In the genomic region with DNA sequence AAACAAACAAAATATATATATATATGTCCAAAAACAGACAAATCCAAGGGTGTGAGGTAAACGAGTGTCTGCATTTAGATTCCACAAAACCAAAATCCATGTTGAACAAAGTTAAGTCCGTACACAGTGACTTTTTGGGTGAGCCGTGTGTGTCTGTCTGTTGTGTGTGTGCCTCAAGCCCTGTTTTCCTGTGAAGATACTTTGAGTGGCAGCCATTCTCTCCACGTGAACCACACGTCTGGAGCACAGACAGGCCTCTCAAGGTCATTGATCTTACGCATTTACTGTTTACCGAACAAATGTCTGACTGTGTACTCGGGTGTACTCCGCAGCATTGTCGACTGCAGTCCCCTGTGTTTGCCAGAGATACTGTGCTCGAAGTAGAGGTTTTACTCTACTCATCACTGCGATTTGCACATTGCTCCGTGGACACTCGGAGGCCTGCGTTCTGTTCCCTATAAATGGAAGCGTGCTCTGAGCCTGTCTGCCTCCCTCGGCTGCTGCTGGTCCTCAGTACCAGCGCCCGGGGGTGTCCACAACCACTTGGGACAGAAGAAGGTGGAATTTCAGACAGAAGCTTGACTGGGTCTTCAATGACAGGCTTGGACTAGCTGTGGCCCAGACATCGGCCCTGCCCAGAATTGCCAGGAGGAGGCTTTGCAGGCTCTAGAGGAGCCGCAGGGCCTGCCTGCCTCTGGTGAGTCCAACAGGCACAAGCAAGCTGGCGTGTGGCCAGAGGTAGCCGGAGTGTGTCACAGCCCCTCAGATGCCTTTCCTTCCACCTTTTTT, we compare ENCODE assay signal across 9 cellular contexts. TPM values are rescaled to one million over a fixed set of nuclear protein-coding genes. Genes with fewer than 3 reads are reported as not detected.
DNase-seq lines count a peak whose midpoint lies in the region; ATAC-seq and TF ChIP-seq lines count a peak whose summit lies in the region.
"Had no signal": no experiment of that assay in that cellular context is flagged by ENCODE, and none has a peak within 500 bp of the region (broad histone marks: within the 10 kb centered on the region; RNA-seq: fewer than 3 reads in every experiment).

No MANE protein-coding gene starts in this region.

- peak in 1 of 3 experiments; percentile 7 for TF ChIP-seq CTCF in ascending aorta (IDR thresholded peaks at IDR 0.05)

- H3K36me3 ChIP-seq in ascending aorta = peaks cover 39% of the 10 kb centered on the region in 2 donors

- H3K27ac ChIP-seq in ascending aorta = peak overlapping the region; percentile 95 to 99
- peak overlapping the region; percentile 100 for H3K27ac ChIP-seq in right cardiac atrium (ENCODE audit: low read length)

- H3K9me3 ChIP-seq in ascending aorta (no peaks in the 10 kb centered on the region), right cardiac atrium (ENCODE audit: control insufficient read depth, low read length) (no peaks in the 10 kb centered on the region)

- intact Hi-C loops in ascending aorta (cut with DNase I) (loop anchor here (1.0 to 2.0 kb wide), 3 partner anchors 14 to 63 kb away; no protein-coding TSS in a partner anchor), right cardiac atrium (cut with DNase I) (loop anchor here in 2 of 4 donors (2.0 to 10.0 kb wide), 2 partner anchors 14 to 70 kb away; a partner anchor contains a TSS), sciatic nerve (cut with DNase I) (loop anchor here (10.0 kb wide), 1 partner anchor 60 kb away; no protein-coding TSS in a partner anchor)

- WGBS in right cardiac atrium = 51% methylated on average over 23 of the region's 23 CpGs

- peak; percentile 59 to 60 for ATAC-seq in right cardiac atrium
- peak; percentile 48 for ATAC-seq in sciatic nerve
- ATAC-seq in HG02852 (IDR thresholded peaks at IDR 0.05; ENCODE audit: unreplicated experiment) = no peak

- H3K27me3 ChIP-seq in ascending aorta (no peaks in the 10 kb centered on the region), right cardiac atrium (ENCODE audit: control insufficient read depth, insufficient read depth) (no peaks in the 10 kb centered on the region)

- peaks cover 23 to 42% of the 10 kb centered on the region in 2 donors for H3K4me1 ChIP-seq in ascending aorta
- peaks cover 26% of the 10 kb centered on the region for H3K4me1 ChIP-seq in right cardiac atrium (ENCODE audit: control insufficient read depth, insufficient read depth, low read length)

- H3K4me3 ChIP-seq in ascending aorta = peak overlapping the region in 1 of 2 donors; percentile 40
- no peak overlapping the region for H3K4me3 ChIP-seq in right cardiac atrium (ENCODE audit: low read length)

- DNase-seq in EH (ENCODE audit: low read depth) (peak; percentile 60), ascending aorta (ENCODE audit: low spot score in 2 of 2) (peak; percentile 57 to 94), right cardiac atrium (peak; percentile 88 to 95 (median 93)), sciatic nerve (ENCODE audit: low spot score) (peak; percentile 88), 8988T (no peak), SHP77 treated with DMSO at 0.1 percent for 48 hours (lab: John Stamatoyannopoulos, UW) (no peak), NCI-H146 treated with DMSO at 0.1 percent for 48 hours (lab: John Stamatoyannopoulos, UW; ENCODE audit: unreplicated experiment) (no peak)
- DNase-seq: GDM1 had no signal

RNA-seq across cellular contexts. Expression of a gene that starts 22.1 kb away (rescaled TPM):
- total RNA-seq in ascending aorta (116 TPM), right cardiac atrium (not detected), sciatic nerve (0.18 TPM)
- polyA plus RNA-seq in right cardiac atrium = 0.11 TPM

RNA-seq across cellular contexts. Expression of a gene that starts 39.0 kb away (rescaled TPM):
- total RNA-seq in ascending aorta (57.2 TPM), right cardiac atrium (10 to 100 TPM; 17.7 to 25.8 (median 20.4) TPM), sciatic nerve (21.1 TPM)
- polyA plus RNA-seq in right cardiac atrium = 24.4 TPM

RNA-seq across cellular contexts. Expression of a gene that starts 54.2 kb away (rescaled TPM):
- 1.4 TPM for total RNA-seq in ascending aorta
- total RNA-seq in right cardiac atrium = 10 to 100 TPM in 3 of 4 donors, 1 to 10 TPM in 1; 10.0 to 17.5 (median 14.1) TPM
- 35.2 TPM for polyA plus RNA-seq in right cardiac atrium
- 0.49 TPM for total RNA-seq in sciatic nerve

Comparison
In these comparisons a context has a peak if more than half of its experiments do, and no peak if none do; other contexts are left out.
1. DNase-seq: peak in EH (single experiment), ascending aorta (2 of 2), right cardiac atrium (3 of 3) and sciatic nerve (single experiment); none in 8988T (single experiment), SHP77 treated with DMSO at 0.1 percent for 48 hours (single experiment) and NCI-H146 treated with DMSO at 0.1 percent for 48 hours (single experiment).
2. RNA of a gene that starts 22.1 kb away (total RNA-seq): 116 TPM in ascending aorta (single experiment); 0.18 TPM in sciatic nerve (single experiment) and not detected in right cardiac atrium; every median in the first group is over 10 times any median in the second.